Comparison of ENCODE assay signal across 23 cellular contexts in genomic region chr7:139960158-139960557, GRCh38.
DNase-seq lines count a peak whose midpoint lies in the region; ATAC-seq and TF ChIP-seq lines count a peak whose summit lies in the region.
"Had no signal": no experiment of that assay in that cellular context is flagged by ENCODE, and none has a peak within 500 bp of the region (broad histone marks: within the 10 kb centered on the region; RNA-seq: fewer than 3 reads in every experiment).

No MANE protein-coding gene starts in this region.

- no peak for ATAC-seq in HG03108 (IDR thresholded peaks at IDR 0.05; ENCODE audit: unreplicated experiment)
- no peak for ATAC-seq in HG02973 (IDR thresholded peaks at IDR 0.05; ENCODE audit: unreplicated experiment)
- no peak for ATAC-seq in HG02852 (IDR thresholded peaks at IDR 0.05; ENCODE audit: unreplicated experiment)
- ATAC-seq: activated CD8-positive, alpha-beta T cell treated with anti-CD3 and anti-CD28 coated beads, Interleukin-2, amount 10 ng/mL, durations not matched to agents 7 days and 5 days; activated naive CD4-positive, alpha-beta T cell treated with anti-CD3 and anti-CD28 coated beads, Interleukin-2, amount 50 U/mL, for 72 hours had no signal

- H3K27me3 ChIP-seq in brain microvascular endothelial cell (replicated peaks) = no peaks in the 10 kb centered on the region
- H3K27me3 ChIP-seq: dorsolateral prefrontal cortex, MG63 had no signal

- H3K27ac ChIP-seq in brain microvascular endothelial cell = no peak overlapping the region
- H3K27ac ChIP-seq: dorsolateral prefrontal cortex had no signal

- in situ Hi-C loops in brain microvascular endothelial cell (cut with HindIII; ENCODE audit: low pct_ligation_motif_present, low sequenced_read_pairs) = no loop called here

- TF ChIP-seq CTCF in brain microvascular endothelial cell (IDR thresholded peaks at IDR 0.05; ENCODE audit: low read depth, low read length, missing control alignments) = no peak
- no peak for TF ChIP-seq CTCF in fibroblast of villous mesenchyme (IDR thresholded peaks at IDR 0.05; ENCODE audit: insufficient read depth, low read depth, low read length)

- no peaks in the 10 kb centered on the region for H3K36me3 ChIP-seq in brain microvascular endothelial cell (replicated peaks)
- H3K36me3 ChIP-seq: MG63 had no signal

- H3K4me3 ChIP-seq in brain microvascular endothelial cell (ENCODE audit: low read depth, low read length) (no peak overlapping the region), fibroblast of villous mesenchyme (ENCODE audit: low read depth, low read length) (no peak overlapping the region)
- H3K4me3 ChIP-seq: dorsolateral prefrontal cortex, MG63 had no signal

- peak; percentile 15 for DNase-seq in Daoy (ENCODE audit: low read depth)
- DNase-seq in LHCN-M2 (ENCODE audit: low read depth) = peak; percentile 22
- DNase-seq in brain microvascular endothelial cell = peak; percentile 16
- peak; percentile 16 for DNase-seq in fibroblast of villous mesenchyme (ENCODE audit: low read depth)
- DNase-seq in T-helper 9 cell = no peak
- DNase-seq: activated CD8-positive, alpha-beta T cell treated with anti-CD3 and anti-CD28 coated beads, Interleukin-2, amount 10 ng/mL, durations not matched to agents 7 days and 5 days; anterior cingulate cortex; C1 segment of cervical spinal cord; DMS79 treated with DMSO at 0.1 percent for 48 hours; dorsolateral prefrontal cortex; head of caudate nucleus; MG63; NCI-H1417; NCI-H2081; NCI-H345; NCI-H82; posterior cingulate gyrus; stimulated activated CD4-positive, alpha-beta T cell treated with anti-CD3 and anti-CD28 coated beads, Interleukin-4, amount 100 ng/mL, for 4 hours; stimulated activated naive B cell treated with anti-CD40 and anti-IgM and Interleukin-4, amounts not matched to agents 10 μg/mL and 1 μg/mL and 100 μg/mL, for 72 hours had no signal
